8 cellular contexts compared by ENCODE assay signal in genomic region chr5:93915142-93915553, GRCh38.
DNase-seq lines count a peak whose midpoint lies in the region; ATAC-seq and TF ChIP-seq lines count a peak whose summit lies in the region.

No MANE protein-coding gene starts in this region.

- TF ChIP-seq POLR2A in body of pancreas (IDR thresholded peaks at IDR 0.05), result no peak

- no peak overlapping the region for H3K27ac ChIP-seq in DOHH2 (ENCODE audit: low read depth, low read length)
- H3K27ac ChIP-seq in body of pancreas, result no peak overlapping the region
- H3K27ac ChIP-seq in lower lobe of right lung, result no peak overlapping the region
- H3K27ac ChIP-seq in right atrium auricular region, result no peak overlapping the region

- peak; percentile 63 for DNase-seq in NCI-H146 (lab: John Stamatoyannopoulos, UW)
- no peak for DNase-seq in body of pancreas
- DNase-seq in lower lobe of right lung, result no peak
- no peak for DNase-seq in activated T-cell treated with anti-CD3 and anti-CD28 coated beads for 4 hours
- no peak for DNase-seq in activated CD4-positive, alpha-beta T cell treated with anti-CD3 and anti-CD28 coated beads, Interleukin-2, amount 50 U/mL, for 1 hour
- DNase-seq in right atrium auricular region (ENCODE audit: low spot score), result no peak

- no peaks in the 10 kb centered on the region for H3K9me3 ChIP-seq in DOHH2 (ENCODE audit: control insufficient read depth, insufficient read depth, low read length)
- no peaks in the 10 kb centered on the region for H3K9me3 ChIP-seq in body of pancreas
- H3K9me3 ChIP-seq in lower lobe of right lung, result no peaks in the 10 kb centered on the region
- H3K9me3 ChIP-seq in right atrium auricular region, result no peaks in the 10 kb centered on the region

- no peak overlapping the region for H3K4me3 ChIP-seq in DOHH2 (ENCODE audit: low read length)
- no peak overlapping the region for H3K4me3 ChIP-seq in body of pancreas
- no peak overlapping the region for H3K4me3 ChIP-seq in lower lobe of right lung
- H3K4me3 ChIP-seq in right atrium auricular region, result no peak overlapping the region

- no peaks in the 10 kb centered on the region for H4K20me1 ChIP-seq in DOHH2 (ENCODE audit: control insufficient read depth, insufficient read depth, low read depth, low read length)

- H3K4me1 ChIP-seq in DOHH2 (ENCODE audit: control insufficient read depth, low read length) (no peaks in the 10 kb centered on the region), body of pancreas (no peaks in the 10 kb centered on the region), lower lobe of right lung (no peaks in the 10 kb centered on the region), right atrium auricular region (no peaks in the 10 kb centered on the region)

- H3K9me2 ChIP-seq in DOHH2 (replicated peaks; ENCODE audit: control insufficient read depth, low read length), result no peaks in the 10 kb centered on the region

- no peaks in the 10 kb centered on the region; the same call in 1 of the 2 replicates for H3K27me3 ChIP-seq in DOHH2 (ENCODE audit: control insufficient read depth, low read length)
- no peaks in the 10 kb centered on the region for H3K27me3 ChIP-seq in body of pancreas
- H3K27me3 ChIP-seq in lower lobe of right lung (ENCODE audit: low read depth), result no peaks in the 10 kb centered on the region
- H3K27me3 ChIP-seq in right atrium auricular region, result no peaks in the 10 kb centered on the region

- no peaks in the 10 kb centered on the region for H3F3A ChIP-seq in DOHH2 (ENCODE audit: control insufficient read depth, insufficient read depth)

- ATAC-seq in GM19468 (IDR thresholded peaks at IDR 0.05; ENCODE audit: extremely low read depth, unreplicated experiment), result peak; percentile 29
- ATAC-seq in body of pancreas, result peak; percentile 45
- ATAC-seq in lower lobe of right lung, result peak in 1 of 2 donors; percentile 42

- intact Hi-C loops in body of pancreas (cut with DNase I), result no loop called here
- intact Hi-C loops in lower lobe of right lung (cut with DNase I), result loop anchor here (10.0 kb wide), 1 partner anchor 330 kb away; the partner anchor contains the start of genes NR2F1 and NR2F1-AS1

- no peaks in the 10 kb centered on the region for H3K79me2 ChIP-seq in DOHH2 (ENCODE audit: control insufficient read depth, low read length)

- TF ChIP-seq CTCF in DOHH2 (IDR thresholded peaks at IDR 0.05; ENCODE audit: low read depth, low read length, poor library complexity, severe bottlenecking) (peak; percentile 52), body of pancreas (IDR thresholded peaks at IDR 0.05) (peak; percentile 39 to 74 (median 66)), lower lobe of right lung (IDR thresholded peaks at IDR 0.05) (peak; percentile 51), right atrium auricular region (IDR thresholded peaks at IDR 0.05) (peak in 1 of 2 donors; percentile 67)

- H3K36me3 ChIP-seq in DOHH2 (ENCODE audit: control insufficient read depth, low read length) (no peaks in the 10 kb centered on the region), body of pancreas (replicated peaks in 1 of 2; ENCODE audit: insufficient read depth in 1 of 2, low read depth in 2 of 2) (no peaks in the 10 kb centered on the region), lower lobe of right lung (no peaks in the 10 kb centered on the region), right atrium auricular region (no peaks in the 10 kb centered on the region)

- no peak overlapping the region for H3K4me2 ChIP-seq in DOHH2 (ENCODE audit: low read length)
